In genomic region chr1:58783993-58784757, GRCh38 we compare ENCODE assay signal across 8 cellular contexts. TPM values are rescaled to one million over a fixed set of nuclear protein-coding genes. Genes with fewer than 3 reads are reported as not detected.
DNase-seq lines count a peak whose midpoint lies in the region; TF ChIP-seq lines count a peak whose summit lies in the region.

Gene JUN, minus strand, starts transcription at chr1:58784047. Its CDS starts 977 bp downstream, at chr1:58783070.

- H3K4me3 ChIP-seq in GM23248 (peak within 1 kb of the TSS; percentile 92), esophagus squamous epithelium (peak within 1 kb of the TSS; percentile 84 to 92 (median 86))

- 1 to 2% methylated on average over 44 to 57 of the region's 57 CpGs for WGBS in GM23248 (ENCODE audit: low coverage in 1 of 2, low lambda C conversion rate in 2 of 2, missing lambda C conversion rate in 2 of 2), 2 experiments
- WGBS in esophagus squamous epithelium, 2 donors = 1% methylated on average over 21 of the region's 57 CpGs; no CpG with 5 or more reads in 1 of the 2 donors

- H3K9ac ChIP-seq in GM23248 = peak within 1 kb of the TSS; percentile 97

- peaks cover 29% of the 10 kb centered on the region for H3K4me1 ChIP-seq in GM23248 (ENCODE audit: insufficient read depth)
- H3K4me1 ChIP-seq in esophagus squamous epithelium = peaks cover 4 to 43% (median 7%) of the 10 kb centered on the region in 3 donors

- H3K79me2 ChIP-seq in GM23248 (ENCODE audit: insufficient read depth) = peaks cover 40% of the 10 kb centered on the region

- peak in 2 of 6 experiments; percentile 35 to 38 for TF ChIP-seq CTCF in esophagus squamous epithelium (IDR thresholded peaks at IDR 0.05)

- peak within 1 kb of the TSS; percentile 96 for H3K4me3 Mint-ChIP-seq in activated T-helper 1 cell treated with anti-CD3 and anti-CD28 coated beads, Interleukin-12 subunit alpha, Interleukin-12 subunit beta, Interleukin-2, Interleukin-4 antibody, amounts not matched to agents 30 ng/mL and 10 ng/mL and 1 ng/mL, durations not matched to agents 14 hours and 24 hours and 36 hours

- peaks cover 13% of the 10 kb centered on the region for H3K9me3 Mint-ChIP-seq in activated T-helper 1 cell treated with anti-CD3 and anti-CD28 coated beads, Interleukin-12 subunit alpha, Interleukin-12 subunit beta, Interleukin-2, Interleukin-4 antibody, amounts not matched to agents 30 ng/mL and 10 ng/mL and 1 ng/mL, durations not matched to agents 14 hours and 24 hours and 36 hours

- peak within 1 kb of the TSS; percentile 96 for H3K27ac Mint-ChIP-seq in activated T-helper 1 cell treated with anti-CD3 and anti-CD28 coated beads, Interleukin-12 subunit alpha, Interleukin-12 subunit beta, Interleukin-2, Interleukin-4 antibody, amounts not matched to agents 30 ng/mL and 10 ng/mL and 1 ng/mL, durations not matched to agents 14 hours and 24 hours and 36 hours

- intact Hi-C loops in activated T-helper 1 cell treated with anti-CD3 and anti-CD28 coated beads, Interleukin-12 subunit alpha, Interleukin-12 subunit beta, Interleukin-2, Interleukin-4 antibody, amounts not matched to agents 30 ng/mL and 10 ng/mL and 1 ng/mL, durations not matched to agents 14 hours and 24 hours and 36 hours (cut with micrococcal nuclease) = loop anchor here (1.0 to 5.0 kb wide), 17 partner anchors 29 to 915 kb away; partner anchors contain the start of genes MYSM1 and OMA1
- intact Hi-C loops in esophagus squamous epithelium (cut with DNase I) = loop anchor here (10.0 kb wide), 4 partner anchors 111 to 921 kb away; partner anchors contain the start of gene FGGY

- H3K9me3 ChIP-seq in GM23248 (ENCODE audit: low read depth) = no peaks in the 10 kb centered on the region
- H3K9me3 ChIP-seq in esophagus squamous epithelium = no peaks in the 10 kb centered on the region

- TF ChIP-seq POLR2A in esophagus squamous epithelium (IDR thresholded peaks at IDR 0.05) = peak in 3 of 4 donors; percentile 73 to 99 (median 99)

- peaks cover 14% of the 10 kb centered on the region; the same call in 1 of the 2 replicates for H4K20me1 ChIP-seq in GM23248 (ENCODE audit: insufficient read depth)

- peaks cover 22% of the 10 kb centered on the region for H3K36me3 ChIP-seq in GM23248 (ENCODE audit: low read depth)
- H3K36me3 ChIP-seq in esophagus squamous epithelium = peaks cover 0 to 15% (median 0%) of the 10 kb centered on the region in 3 donors

- H3K27me3 ChIP-seq in GM23248 (replicated peaks; ENCODE audit: insufficient read depth) = no peaks in the 10 kb centered on the region
- no peaks in the 10 kb centered on the region for H3K27me3 ChIP-seq in esophagus squamous epithelium

- peak within 1 kb of the TSS; percentile 99 for H3K4me2 ChIP-seq in GM23248 (ENCODE audit: unreplicated experiment)

- H3K4me1 Mint-ChIP-seq in activated T-helper 1 cell treated with anti-CD3 and anti-CD28 coated beads, Interleukin-12 subunit alpha, Interleukin-12 subunit beta, Interleukin-2, Interleukin-4 antibody, amounts not matched to agents 30 ng/mL and 10 ng/mL and 1 ng/mL, durations not matched to agents 14 hours and 24 hours and 36 hours (ENCODE audit: low read depth) = peaks cover 34% of the 10 kb centered on the region

- peaks cover 47% of the 10 kb centered on the region for H3K36me3 Mint-ChIP-seq in activated T-helper 1 cell treated with anti-CD3 and anti-CD28 coated beads, Interleukin-12 subunit alpha, Interleukin-12 subunit beta, Interleukin-2, Interleukin-4 antibody, amounts not matched to agents 30 ng/mL and 10 ng/mL and 1 ng/mL, durations not matched to agents 14 hours and 24 hours and 36 hours (ENCODE audit: low read depth)

- peak; percentile 98 for DNase-seq in DMS79 treated with DMSO at 0.1 percent for 48 hours (lab: John Stamatoyannopoulos, UW)
- peak; percentile 100 for DNase-seq in GM23248
- DNase-seq in Kasumi-1 (lab: John Stamatoyannopoulos, UW) = peak; percentile 98
- peak; percentile 99 for DNase-seq in RPMI7951 (ENCODE audit: low read depth)
- peak; percentile 98 for DNase-seq in activated T-helper 1 cell treated with anti-CD3 and anti-CD28 coated beads, Interleukin-12 subunit alpha, Interleukin-12 subunit beta, Interleukin-2, Interleukin-4 antibody, amounts not matched to agents 30 ng/mL and 10 ng/mL and 1 ng/mL, durations not matched to agents 14 hours and 24 hours and 36 hours (ENCODE audit: low spot score)
- peak; percentile 98 for DNase-seq in esophagus squamous epithelium (lab: John Stamatoyannopoulos, UW)
- DNase-seq in myocyte (ENCODE audit: low read depth) = peak; percentile 100
- peak; percentile 93 to 97 for DNase-seq in stimulated activated CD8-positive, alpha-beta memory T cell treated with anti-CD3 and anti-CD28 coated beads, Interleukin-7, amount 100 ng/mL, for 48 hours (ENCODE audit: extremely low read depth in 1 of 2, low read depth in 1 of 2)

- H3K27ac ChIP-seq in GM23248 = peak within 1 kb of the TSS; percentile 97
- H3K27ac ChIP-seq in esophagus squamous epithelium = peak within 1 kb of the TSS; percentile 96 to 100 (median 100)

- H3K27me3 Mint-ChIP-seq in activated T-helper 1 cell treated with anti-CD3 and anti-CD28 coated beads, Interleukin-12 subunit alpha, Interleukin-12 subunit beta, Interleukin-2, Interleukin-4 antibody, amounts not matched to agents 30 ng/mL and 10 ng/mL and 1 ng/mL, durations not matched to agents 14 hours and 24 hours and 36 hours (ENCODE audit: insufficient read depth) = peaks cover 4% of the 10 kb centered on the region

- no peaks in the 10 kb centered on the region for H3K9me2 ChIP-seq in GM23248 (ENCODE audit: insufficient read depth)

- H2AFZ ChIP-seq in GM23248 = peak within 1 kb of the TSS; percentile 50

- peaks cover 49% of the 10 kb centered on the region for H3F3A ChIP-seq in GM23248 (ENCODE audit: insufficient read depth)

- in situ Hi-C loops in GM23248 (cut with MboI) = loop anchor here (25.0 kb wide), 1 partner anchor 503 kb away; the partner anchor contains the start of gene FGGY

RNA-seq across cellular contexts. Expression of gene JUN, which starts in this region (rescaled TPM):
- total RNA-seq in GM23248 (2014; rRNA removed; shearing (Covaris generic)) = 107 and 112 TPM in 2 replicates
- 43.4 and 45.3 TPM in 2 replicates for polyA plus RNA-seq in GM23248 (2016; fragmentation: Nextera tagmentation; extraction: Ambion mirVana)
- total RNA-seq in RPMI7951 (2014; rRNA removed; shearing (Covaris generic)) = 36.6 and 49.7 TPM in 2 replicates
- total RNA-seq in activated T-helper 1 cell treated with anti-CD3 and anti-CD28 coated beads, Interleukin-12 subunit alpha, Interleukin-12 subunit beta, Interleukin-2, Interleukin-4 antibody, amounts not matched to agents 30 ng/mL and 10 ng/mL and 1 ng/mL, durations not matched to agents 14 hours and 24 hours and 36 hours = 68.5 and 71.6 TPM in 2 replicates
- 100 to 1,000 TPM in 1 of 4 donors, 10 to 100 TPM in 3; 48.5 to 128 (median 66.1) TPM for total RNA-seq in esophagus squamous epithelium
- total RNA-seq in myocyte = 65.9 and 141 TPM in 2 replicates
- 61.1 TPM for polyA plus RNA-seq in myocyte (2012)

Comparison
In these comparisons a context has a peak if more than half of its experiments do, and no peak if none do; other contexts are left out.
1. Peak in every context shown above with its lines: DNase-seq, H3K4me3 ChIP-seq and H3K27ac ChIP-seq.